Comparison of ENCODE assay signal across 8 cellular contexts in genomic region chr2:235263205-235264120, GRCh38.
A peak's percentile ranks its signal among the peaks of the same experiment; 100 is the strongest.
DNase-seq lines count a peak whose midpoint lies in the region; ATAC-seq, FAIRE-seq and TF ChIP-seq lines count a peak whose summit lies in the region.

No MANE protein-coding gene starts in this region.

- BruUV-seq in MCF 10A (replicated peaks; lab: Mats Ljungman, UMichigan) = no TSS peak

- H3K27me3 ChIP-seq in CD8-positive, alpha-beta T cell (ENCODE audit: insufficient read depth, low read length) = peaks cover under 1% of the 10 kb centered on the region

- TF ChIP-seq CTCF in MCF 10A (IDR thresholded peaks at IDR 0.05; ENCODE audit: unreplicated experiment) (no peak), kidney (IDR thresholded peaks at IDR 0.05; ENCODE audit: borderline replicate concordance, extremely low read depth, insufficient read depth) (no peak)
- no peak for TF ChIP-seq CTCF in CD8-positive, alpha-beta T cell (IDR thresholded peaks at IDR 0.05)

- POLR2A ChIA-PET in MCF 10A (lab: Yijun Ruan, JAX) = interaction anchor here (0.5 to 1.3 kb wide), 4 partner anchors 17 to 1271 kb away, joined by 3 read pairs; no protein-coding TSS in a partner anchor
- POLR2A ChIA-PET in CD8-positive, alpha-beta T cell (lab: Charles Lee) = no interaction called here

- H3K9me3 Mint-ChIP-seq in MCF 10A (ENCODE audit: unreplicated experiment) = no peaks in the 10 kb centered on the region
- no peaks in the 10 kb centered on the region for H3K9me3 Mint-ChIP-seq in CD8-positive, alpha-beta T cell

- peak overlapping the region; percentile 65 for H3K4me3 Mint-ChIP-seq in MCF 10A (ENCODE audit: unreplicated experiment)
- H3K4me3 Mint-ChIP-seq in CD8-positive, alpha-beta T cell = no peak overlapping the region

- peaks cover 13 to 19% of the 10 kb centered on the region in 2 donors for H3K4me1 ChIP-seq in kidney (ENCODE audit: control insufficient read depth in 1 of 2, insufficient read depth in 1 of 2, low read depth in 1 of 2, low read length in 2 of 2)
- no peaks in the 10 kb centered on the region for H3K4me1 ChIP-seq in CD8-positive, alpha-beta T cell (ENCODE audit: insufficient read depth, low read length)

- H3K36me3 ChIP-seq in kidney (ENCODE audit: control insufficient read depth in 1 of 2, insufficient read depth in 2 of 2, low read length in 2 of 2) = no peaks in the 10 kb centered on the region
- H3K36me3 ChIP-seq in CD8-positive, alpha-beta T cell (ENCODE audit: insufficient read depth, low read length) = no peaks in the 10 kb centered on the region

- peak; percentile 15 for FAIRE-seq in kidney (lab: Jason Lieb, UNC)

- peak overlapping the region in 1 of 2 donors; percentile 22 for H3K4me3 ChIP-seq in kidney (ENCODE audit: low read length in 2 of 2)
- H3K4me3 ChIP-seq in CD8-positive, alpha-beta T cell (ENCODE audit: low read depth, low read length) = no peak overlapping the region

- H3K4me1 Mint-ChIP-seq in MCF 10A (ENCODE audit: insufficient read depth, unreplicated experiment) = peaks cover 8% of the 10 kb centered on the region
- no peaks in the 10 kb centered on the region for H3K4me1 Mint-ChIP-seq in CD8-positive, alpha-beta T cell (ENCODE audit: low read depth)

- H3K9me3 ChIP-seq in kidney (ENCODE audit: control insufficient read depth in 1 of 2, low read length in 2 of 2) = no peaks in the 10 kb centered on the region
- no peaks in the 10 kb centered on the region for H3K9me3 ChIP-seq in CD8-positive, alpha-beta T cell (ENCODE audit: low read length)

- peak overlapping the region; percentile 12 to 71 for H3K27ac ChIP-seq in kidney (ENCODE audit: low read depth in 2 of 2, low read length in 2 of 2)
- H3K27ac ChIP-seq in CD8-positive, alpha-beta T cell (ENCODE audit: low read depth, low read length) = no peak overlapping the region

- H3K36me3 Mint-ChIP-seq in MCF 10A (ENCODE audit: insufficient read depth, unreplicated experiment) = no peaks in the 10 kb centered on the region
- H3K36me3 Mint-ChIP-seq in CD8-positive, alpha-beta T cell = no peaks in the 10 kb centered on the region

- ATAC-seq in HG03439 (IDR thresholded peaks at IDR 0.05; ENCODE audit: unreplicated experiment) (no peak), GM18517 (IDR thresholded peaks at IDR 0.05; ENCODE audit: unreplicated experiment) (no peak)
- no peak for ATAC-seq in CD8-positive, alpha-beta T cell

- H3K9ac ChIP-seq in kidney (ENCODE audit: low read length in 2 of 2) = no peak overlapping the region

- peak; percentile 10 for DNase-seq in HuH-7 (ENCODE audit: low spot score)
- DNase-seq in MCF 10A (ENCODE audit: unreplicated experiment) = peak; percentile 91
- DNase-seq in kidney = peak; percentile 94
- DNase-seq in stromal cell of bone marrow (ENCODE audit: low read depth) = peak; percentile 91
- DNase-seq in D341Med (ENCODE audit: low spot score) = no peak
- DNase-seq in CD8-positive, alpha-beta T cell = no peak

- intact Hi-C loops in MCF 10A (cut with micrococcal nuclease) (no loop called here), kidney (cut with DNase I) (no loop called here)
- intact Hi-C loops in CD8-positive, alpha-beta T cell (cut with DNase I, micrococcal nuclease) = no loop called here

- H3K27ac Mint-ChIP-seq in MCF 10A (ENCODE audit: low read depth, unreplicated experiment) = peak overlapping the region; percentile 67
- H3K27ac Mint-ChIP-seq in CD8-positive, alpha-beta T cell = no peak overlapping the region

- CTCF ChIA-PET in MCF 10A (lab: Yijun Ruan, JAX) = interaction anchor here (0.6 to 0.8 kb wide), 2 partner anchors 10 to 25 kb away, joined by 3 to 4 read pairs; no protein-coding TSS in a partner anchor
- CTCF ChIA-PET in CD8-positive, alpha-beta T cell (lab: Charles Lee) = no interaction called here

- H3K27me3 Mint-ChIP-seq in MCF 10A (ENCODE audit: insufficient read depth, unreplicated experiment) = peaks cover 27% of the 10 kb centered on the region
- H3K27me3 Mint-ChIP-seq in CD8-positive, alpha-beta T cell (ENCODE audit: low read depth) = peaks cover 30% of the 10 kb centered on the region

Comparison
In these comparisons a context has a peak if more than half of its experiments do, and no peak if none do; other contexts are left out.
1. DNase-seq: peak in HuH-7 (single experiment), MCF 10A (single experiment), kidney (single experiment) and stromal cell of bone marrow (single experiment); none in D341Med (single experiment) and CD8-positive, alpha-beta T cell (0 of 7).